Comparison of ENCODE assay signal across 27 cellular contexts in the genomic region with DNA sequence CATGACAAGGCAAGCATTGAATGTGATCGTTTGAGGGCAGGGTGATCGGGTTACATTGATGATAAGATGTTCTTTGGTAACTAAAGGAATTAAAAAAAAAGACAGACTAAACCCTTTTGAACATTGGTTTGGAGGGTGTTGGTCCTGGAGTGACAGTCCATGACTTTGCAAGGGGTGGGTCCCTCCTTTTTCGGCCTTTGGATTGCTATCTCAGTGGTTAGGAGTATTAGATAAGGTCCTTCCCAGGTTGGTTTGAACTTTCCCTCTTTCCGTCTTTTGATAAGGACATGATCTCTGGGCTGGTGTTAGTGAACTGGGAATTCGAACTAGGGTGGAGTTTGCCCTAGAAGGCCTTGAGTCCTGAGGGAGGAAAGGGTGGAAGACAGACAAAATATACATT. TPM values are rescaled to one million over a fixed set of nuclear protein-coding genes. Genes with fewer than 3 reads are reported as not detected.
DNase-seq lines count a peak whose midpoint lies in the region; ATAC-seq and TF ChIP-seq lines count a peak whose summit lies in the region.
"Had no signal": no experiment of that assay in that cellular context is flagged by ENCODE, and none has a peak within 500 bp of the region (broad histone marks: within the 10 kb centered on the region; RNA-seq: fewer than 3 reads in every experiment).

No MANE protein-coding gene starts in this region.

- TF ChIP-seq CTCF in mucosa of descending colon (IDR thresholded peaks at IDR 0.05) (no peak), transverse colon (IDR thresholded peaks at IDR 0.05) (no peak), lower lobe of right lung (IDR thresholded peaks at IDR 0.05) (no peak)

- in situ Hi-C loops in transverse colon (cut with MboI; ENCODE audit: low pct_ligation_motif_present in 1 of 4, low pct_unique_long_range_greater_than_20kb in 1 of 4, low sequenced_read_pairs in 3 of 4), result no loop called here

- peak overlapping the region; percentile 7 for H3K27ac ChIP-seq in CD8-positive, alpha-beta memory T cell (ENCODE audit: low read depth, low read length)
- H3K27ac ChIP-seq in transverse colon, result peak overlapping the region; percentile 76 to 88 (median 85)
- no peak overlapping the region for H3K27ac ChIP-seq in lower lobe of right lung
- H3K27ac ChIP-seq: BLaER1, GM23248, PC-9, SJSA1 had no signal

- no peaks in the 10 kb centered on the region for H3K9me3 Mint-ChIP-seq in CD8-positive, alpha-beta memory T cell

- WGBS in transverse colon (ENCODE audit: low coverage in 1 of 2), 2 donors, result 45 to 64% methylated on average over 4 to 5 of the region's 5 CpGs

- CTCF ChIA-PET in CD8-positive, alpha-beta memory T cell (lab: Charles Lee), result no interaction called here

- H3K27me3 ChIP-seq in CD8-positive, alpha-beta memory T cell (ENCODE audit: insufficient read depth, low read length, poor library complexity, severe bottlenecking), result no peaks in the 10 kb centered on the region
- H3K27me3 ChIP-seq in transverse colon (peaks cover 4% of the 10 kb centered on the region), lower lobe of right lung (ENCODE audit: low read depth) (peaks cover 16% of the 10 kb centered on the region)
- H3K27me3 ChIP-seq: MG63 had no signal

- TF ChIP-seq EP300 in transverse colon (IDR thresholded peaks at IDR 0.05; ENCODE audit: low read depth), result no peak

- intact Hi-C loops in mucosa of descending colon (cut with DNase I, micrococcal nuclease), result no loop called here
- intact Hi-C loops in transverse colon (cut with DNase I; ENCODE audit: low total_unique reads), result no loop called here
- intact Hi-C loops in lower lobe of right lung (cut with DNase I), result no loop called here

- peaks cover 21 to 43% of the 10 kb centered on the region in 2 donors for H3K27me3 Mint-ChIP-seq in CD8-positive, alpha-beta memory T cell
- H3K27me3 Mint-ChIP-seq in T-helper 17 cell, result peaks cover 25% of the 10 kb centered on the region

- no peak for TF ChIP-seq POLR2A in transverse colon (IDR thresholded peaks at IDR 0.05)

- H3K36me3 ChIP-seq in CD8-positive, alpha-beta memory T cell (ENCODE audit: insufficient read depth, low read length), result no peaks in the 10 kb centered on the region
- H3K36me3 ChIP-seq in mucosa of descending colon (ENCODE audit: low read depth) (no peaks in the 10 kb centered on the region), transverse colon (no peaks in the 10 kb centered on the region), lower lobe of right lung (no peaks in the 10 kb centered on the region)
- H3K36me3 ChIP-seq: BLaER1, MG63, SJSA1 had no signal

- no peaks in the 10 kb centered on the region for H3K4me1 ChIP-seq in CD8-positive, alpha-beta memory T cell (ENCODE audit: insufficient read depth, low read length)
- H3K4me1 ChIP-seq in mucosa of descending colon (ENCODE audit: low read depth) (peaks cover 29% of the 10 kb centered on the region), transverse colon (peaks cover 5 to 39% (median 34%) of the 10 kb centered on the region in 4 donors), lower lobe of right lung (no peaks in the 10 kb centered on the region)
- H3K4me1 ChIP-seq: BLaER1, SJSA1 had no signal

- no peaks in the 10 kb centered on the region for H3K9me3 ChIP-seq in CD8-positive, alpha-beta memory T cell (ENCODE audit: low read length)
- H3K9me3 ChIP-seq in T-helper 17 cell (ENCODE audit: control insufficient read depth, low read length, poor library complexity, severe bottlenecking), result no peaks in the 10 kb centered on the region
- H3K9me3 ChIP-seq in mucosa of descending colon, result no peaks in the 10 kb centered on the region
- no peaks in the 10 kb centered on the region for H3K9me3 ChIP-seq in transverse colon
- H3K9me3 ChIP-seq in lower lobe of right lung, result no peaks in the 10 kb centered on the region
- H3K9me3 ChIP-seq: MG63 had no signal

- no peaks in the 10 kb centered on the region for H3K36me3 Mint-ChIP-seq in CD8-positive, alpha-beta memory T cell
- peaks cover 2% of the 10 kb centered on the region for H3K36me3 Mint-ChIP-seq in T-helper 17 cell (ENCODE audit: low read depth)
- H3K36me3 Mint-ChIP-seq: CD4-positive, CD25-positive, alpha-beta regulatory T cell had no signal

- H3K4me3 ChIP-seq in CD8-positive, alpha-beta memory T cell (ENCODE audit: low read length), result no peak overlapping the region
- H3K4me3 ChIP-seq in mucosa of descending colon (no peak overlapping the region), transverse colon (no peak overlapping the region), lower lobe of right lung (no peak overlapping the region)
- H3K4me3 ChIP-seq: BLaER1, GM23248, MG63, PC-9, SJSA1 had no signal

- ATAC-seq in T-helper 17 cell (no peak), mucosa of descending colon (peak; percentile 58), lower lobe of right lung (no peak)

- DNase-seq in CD8-positive, alpha-beta memory T cell, result no peak
- DNase-seq in T-helper 17 cell (no peak), mucosa of descending colon (peak in 1 of 3 donors; percentile 47), transverse colon (peak; percentile 14), lower lobe of right lung (no peak), SKM-1 (lab: John Stamatoyannopoulos, UW; ENCODE audit: unreplicated experiment) (no peak), activated gamma-delta T cell treated with Interleukin-2 at 50 U/mL for 16 hours (no peak)
- DNase-seq: CD4-positive, CD25-positive, alpha-beta regulatory T cell; COR-L47; GM23248; H7; KG1; MG63; NCI-H1105 treated with DMSO at 0.1 percent for 48 hours; NCI-H146; NCI-H1930; NCI-H2107; NCI-H446 treated with DMSO at 0.1 percent for 48 hours; NCI-H526; NCI-H82; NK-92 treated with Interleukin-12 subunit alpha and Interleukin-12 subunit beta, amount 100 ng/mL, for 24 hours; PC-9; Right ventricle myocardium superior; RPMI8226 had no signal

- no peak overlapping the region for H3K4me3 Mint-ChIP-seq in CD8-positive, alpha-beta memory T cell
- peak overlapping the region; percentile 4 for H3K4me3 Mint-ChIP-seq in T-helper 17 cell
- H3K4me3 Mint-ChIP-seq: CD4-positive, CD25-positive, alpha-beta regulatory T cell had no signal

- POLR2A ChIA-PET in CD8-positive, alpha-beta memory T cell (lab: Charles Lee), result no interaction called here

- H3K4me1 Mint-ChIP-seq in CD8-positive, alpha-beta memory T cell, result no peaks in the 10 kb centered on the region
- H3K4me1 Mint-ChIP-seq in T-helper 17 cell, result no peaks in the 10 kb centered on the region

- no peak overlapping the region for H3K27ac Mint-ChIP-seq in CD8-positive, alpha-beta memory T cell
- H3K27ac Mint-ChIP-seq in T-helper 17 cell, result no peak overlapping the region
- H3K27ac Mint-ChIP-seq: CD4-positive, CD25-positive, alpha-beta regulatory T cell had no signal

RNA-seq across cellular contexts. Expression of a gene that starts 5.4 kb away (rescaled TPM):
- total RNA-seq in CD8-positive, alpha-beta memory T cell, result not detected
- polyA plus RNA-seq in CD8-positive, alpha-beta memory T cell, result not detected
- total RNA-seq in T-helper 17 cell (1 to 10 TPM; 2.1 to 3.8 TPM), mucosa of descending colon (100 to 1,000 TPM in 2 of 3 donors, 10 to 100 TPM in 1; 25.6 to 114 (median 102) TPM), transverse colon (100 to 1,000 TPM in 3 of 4 donors, 10 to 100 TPM in 1; 77.4 to 199 (median 141) TPM), lower lobe of right lung (25.0 TPM)
- total RNA-seq: A172, GM23248, H7, SJSA1 had no signal
- polyA plus RNA-seq: CD4-positive, CD25-positive, alpha-beta regulatory T cell; GM23248 had no signal

RNA-seq across cellular contexts. Expression of a gene that starts 55.6 kb away (rescaled TPM):
- 10 to 100 TPM; 30.9 to 32.0 TPM for total RNA-seq in CD8-positive, alpha-beta memory T cell
- polyA plus RNA-seq in CD8-positive, alpha-beta memory T cell, result 15.1 TPM
- 10 to 100 TPM; 13.6 to 14.0 TPM for total RNA-seq in T-helper 17 cell
- total RNA-seq in mucosa of descending colon, result 10 to 100 TPM; 23.7 to 24.7 (median 24.0) TPM
- total RNA-seq in transverse colon, result 10 to 100 TPM; 18.1 to 61.3 (median 22.5) TPM
- 15.2 TPM for total RNA-seq in lower lobe of right lung
